13 cellular contexts compared by ENCODE assay signal in the genomic region with DNA sequence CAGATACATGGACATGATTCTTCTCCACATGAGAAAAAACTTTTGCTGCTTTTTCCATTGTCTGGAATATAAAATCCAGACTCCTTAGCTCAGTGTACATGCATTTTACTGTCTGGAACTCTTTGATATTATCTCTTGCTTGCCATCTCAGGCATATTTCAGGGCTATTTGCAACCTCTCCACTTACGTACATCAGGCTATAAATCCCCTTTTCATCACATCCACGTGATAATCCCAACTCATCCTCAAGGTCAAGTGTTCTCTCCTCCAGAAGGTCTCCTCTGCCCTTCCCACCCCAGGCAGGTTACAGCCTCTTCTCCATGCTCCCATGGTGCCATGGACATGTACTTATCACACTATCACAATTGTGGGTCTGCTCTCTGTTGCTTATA.
DNase-seq lines count a peak whose midpoint lies in the region; ATAC-seq, FAIRE-seq and TF ChIP-seq lines count a peak whose summit lies in the region.
"Had no signal": no experiment of that assay in that cellular context is flagged by ENCODE, and none has a peak within 500 bp of the region (broad histone marks: within the 10 kb centered on the region; RNA-seq: fewer than 3 reads in every experiment).

No MANE protein-coding gene starts in this region.

- WGBS in SK-N-SH (ENCODE audit: low lambda C conversion rate): 27% methylated on average over 2 of the region's 2 CpGs
- 68 to 93% (median 84%) methylated on average over 2 of the region's 2 CpGs for WGBS in spleen, 5 donors

- intact Hi-C loops in spleen (cut with DNase I; ENCODE audit: low total_unique reads) (no loop called here), colonic mucosa (cut with DNase I) (no loop called here), kidney (cut with DNase I) (no loop called here)

- H3K4me1 ChIP-seq in SK-N-SH (ENCODE audit: control insufficient read depth in 1 of 2, insufficient read depth in 2 of 2, low read depth in 1 of 2, low read length in 1 of 2) (peaks cover 3 to 16% of the 10 kb centered on the region in 2 experiments; a peak in 3 of 4 replicates), parathyroid adenoma (no peaks in the 10 kb centered on the region), spleen (peaks cover 0 to 8% (median 0%) of the 10 kb centered on the region in 6 donors), colonic mucosa (no peaks in the 10 kb centered on the region), kidney (ENCODE audit: control insufficient read depth in 1 of 2, insufficient read depth in 1 of 2, low read depth in 1 of 2, low read length in 2 of 2) (no peaks in the 10 kb centered on the region)
- H3K4me1 ChIP-seq: BLaER1 had no signal

- FAIRE-seq in kidney (lab: Jason Lieb, UNC): no peak

- H3K4me2 ChIP-seq in SK-N-SH (0 out of 2 replicates have a peak overlapping the region, but pooled peaks have one; percentile 13), parathyroid adenoma (ENCODE audit: low read length) (no peak overlapping the region)
- H3K4me2 ChIP-seq: BLaER1 had no signal

- no peak for ATAC-seq in HG03196 (IDR thresholded peaks at IDR 0.05; ENCODE audit: unreplicated experiment)

- TF ChIP-seq RAD21 in SK-N-SH (IDR thresholded peaks at IDR 0.05; ENCODE audit: low read length): no peak

- H3K27ac ChIP-seq in SK-N-SH (ENCODE audit: low read depth in 2 of 2, low read length in 1 of 2) (peak overlapping the region; percentile 37 to 77; a peak in 3 of 4 replicates), parathyroid adenoma (no peak overlapping the region), spleen (no peak overlapping the region), colonic mucosa (no peak overlapping the region), kidney (ENCODE audit: low read depth in 2 of 2, low read length in 2 of 2) (no peak overlapping the region)
- H3K27ac ChIP-seq: BLaER1 had no signal

- DNase-seq in NCI-H1417 (lab: John Stamatoyannopoulos, UW) (peak in 2 of 3 experiments; percentile 2 to 7), NCI-H1417 treated with DMSO at 0.1 percent for 48 hours (lab: John Stamatoyannopoulos, UW) (no peak), SK-N-SH (no peak), spleen (no peak), colonic mucosa (no peak), kidney (no peak)
- DNase-seq: 8988T; CD8-positive, alpha-beta memory T cell; NCI-H2029; NCI-H526 had no signal

- H3K4me3 ChIP-seq in SK-N-SH (ENCODE audit: low read depth in 2 of 2, low read length in 1 of 2) (no peak overlapping the region), parathyroid adenoma (ENCODE audit: low read depth, low read length) (no peak overlapping the region), spleen (no peak overlapping the region), colonic mucosa (no peak overlapping the region), kidney (ENCODE audit: low read length in 2 of 2) (no peak overlapping the region)
- H3K4me3 ChIP-seq: BLaER1 had no signal

- CTCF ChIA-PET in SK-N-SH (lab: Yijun Ruan, JAX): interaction anchor here (0.8 kb wide), 1 partner anchor 15 kb away, joined by 3 read pairs; no protein-coding TSS in a partner anchor

- peak overlapping the region; percentile 2; the same call in 1 of the 2 replicates for H2AFZ ChIP-seq in SK-N-SH (ENCODE audit: low read depth)
- H2AFZ ChIP-seq in parathyroid adenoma: peak overlapping the region; percentile 27

- H3K9me3 ChIP-seq in SK-N-SH: no peaks in the 10 kb centered on the region
- H3K9me3 ChIP-seq in parathyroid adenoma (ENCODE audit: control insufficient read depth, low read length): no peaks in the 10 kb centered on the region
- no peaks in the 10 kb centered on the region for H3K9me3 ChIP-seq in spleen
- no peaks in the 10 kb centered on the region for H3K9me3 ChIP-seq in colonic mucosa
- no peaks in the 10 kb centered on the region for H3K9me3 ChIP-seq in kidney (ENCODE audit: control insufficient read depth in 1 of 2, low read length in 2 of 2)
- H3K9me3 ChIP-seq: BLaER1 had no signal

- H3K9ac ChIP-seq in SK-N-SH (no peak overlapping the region), parathyroid adenoma (no peak overlapping the region), colonic mucosa (ENCODE audit: low read depth in 2 of 2, low read length in 2 of 2) (no peak overlapping the region), kidney (ENCODE audit: low read length in 2 of 2) (no peak overlapping the region)
- H3K9ac ChIP-seq: BLaER1 had no signal

- H3K36me3 ChIP-seq in SK-N-SH (replicated peaks in 1 of 2; ENCODE audit: control insufficient read depth in 1 of 2, insufficient read depth in 2 of 2, low read length in 1 of 2): no peaks in the 10 kb centered on the region
- H3K36me3 ChIP-seq in parathyroid adenoma (ENCODE audit: control insufficient read depth, insufficient read depth, low read length): no peaks in the 10 kb centered on the region
- no peaks in the 10 kb centered on the region for H3K36me3 ChIP-seq in spleen
- no peaks in the 10 kb centered on the region for H3K36me3 ChIP-seq in colonic mucosa
- H3K36me3 ChIP-seq in kidney (ENCODE audit: control insufficient read depth in 1 of 2, insufficient read depth in 2 of 2, low read length in 2 of 2): no peaks in the 10 kb centered on the region
- H3K36me3 ChIP-seq: BLaER1 had no signal

- TF ChIP-seq CTCF in SK-N-SH (IDR thresholded peaks at IDR 0.05): no peak
- no peak for TF ChIP-seq CTCF in parathyroid adenoma (IDR thresholded peaks at IDR 0.05)
- no peak for TF ChIP-seq CTCF in spleen (IDR thresholded peaks at IDR 0.05 in 8 of 11, conservative IDR thresholded peaks at IDR 0.05 in 3 of 11)
- no peak for TF ChIP-seq CTCF in colonic mucosa (IDR thresholded peaks at IDR 0.05)
- no peak for TF ChIP-seq CTCF in kidney (IDR thresholded peaks at IDR 0.05; ENCODE audit: borderline replicate concordance, extremely low read depth, insufficient read depth)

- TF ChIP-seq POLR2A in spleen (IDR thresholded peaks at IDR 0.05): no peak

- H3K27me3 ChIP-seq in SK-N-SH (ENCODE audit: insufficient read depth) (no peaks in the 10 kb centered on the region), parathyroid adenoma (ENCODE audit: control insufficient read depth, insufficient read depth, low read length) (no peaks in the 10 kb centered on the region), spleen (replicated peaks in 1 of 7) (no peaks in the 10 kb centered on the region), colonic mucosa (no peaks in the 10 kb centered on the region)
- H3K27me3 ChIP-seq: BLaER1 had no signal

- no peaks in the 10 kb centered on the region for H3K79me2 ChIP-seq in SK-N-SH (ENCODE audit: insufficient read depth)
- H3K79me2 ChIP-seq in parathyroid adenoma: no peaks in the 10 kb centered on the region

- TF ChIP-seq EP300 in SK-N-SH (IDR thresholded peaks at IDR 0.05; ENCODE audit: borderline replicate concordance in 1 of 2, low read depth in 1 of 2, low read length in 1 of 2): no peak

- H4K20me1 ChIP-seq in SK-N-SH (ENCODE audit: insufficient read depth): no peaks in the 10 kb centered on the region
- H4K20me1 ChIP-seq: BLaER1 had no signal

- no peaks in the 10 kb centered on the region for H3K9me2 ChIP-seq in SK-N-SH

- POLR2A ChIA-PET in SK-N-SH (lab: Yijun Ruan, JAX): no interaction called here

- H3F3A ChIP-seq in SK-N-SH (replicated peaks; ENCODE audit: insufficient read depth): no peaks in the 10 kb centered on the region

TF ChIP-seq in SK-N-SH, 30 proteins besides CTCF, POLR2A, EP300 and RAD21:
- peak; percentile 49; the same call in 1 of the 2 replicates for TF ChIP-seq TCF12 (IDR thresholded peaks at IDR 0.05)
- TF ChIP-seq, protein P1, sequence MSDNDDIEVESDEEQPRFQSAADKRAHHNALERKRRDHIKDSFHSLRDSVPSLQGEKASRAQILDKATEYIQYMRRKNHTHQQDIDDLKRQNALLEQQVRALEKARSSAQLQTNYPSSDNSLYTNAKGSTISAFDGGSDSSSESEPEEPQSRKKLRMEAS (IDR thresholded peaks at IDR 0.05; ENCODE audit: low read depth): no peak
- TF ChIP-seq, protein P2, sequence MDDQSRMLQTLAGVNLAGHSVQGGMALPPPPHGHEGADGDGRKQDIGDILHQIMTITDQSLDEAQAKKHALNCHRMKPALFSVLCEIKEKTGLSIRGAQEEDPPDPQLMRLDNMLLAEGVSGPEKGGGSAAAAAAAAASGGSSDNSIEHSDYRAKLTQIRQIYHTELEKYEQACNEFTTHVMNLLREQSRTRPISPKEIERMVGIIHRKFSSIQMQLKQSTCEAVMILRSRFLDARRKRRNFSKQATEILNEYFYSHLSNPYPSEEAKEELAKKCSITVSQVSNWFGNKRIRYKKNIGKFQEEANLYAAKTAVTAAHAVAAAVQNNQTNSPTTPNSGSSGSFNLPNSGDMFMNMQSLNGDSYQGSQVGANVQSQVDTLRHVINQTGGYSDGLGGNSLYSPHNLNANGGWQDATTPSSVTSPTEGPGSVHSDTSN (IDR thresholded peaks at IDR 0.05): peak; percentile 64
- TF ChIP-seq FOXM1 (IDR thresholded peaks at IDR 0.05; ENCODE audit: low read depth): no peak

Comparison
In these comparisons a context has a peak if more than half of its experiments do, and no peak if none do; other contexts are left out.
1. DNase-seq: peak in NCI-H1417 (2 of 3); none in NCI-H1417 treated with DMSO at 0.1 percent for 48 hours (single experiment), SK-N-SH (single experiment), spleen (single experiment), colonic mucosa (single experiment) and kidney (single experiment).
2. H3K27ac ChIP-seq: peak in SK-N-SH (2 of 2); none in parathyroid adenoma (single experiment), spleen (0 of 8), colonic mucosa (single experiment) and kidney (0 of 2).